In genomic region chr2:28642796-28643195, GRCh38 we compare ENCODE assay signal across 13 cellular contexts.
"Had no signal": no experiment of that assay in that cellular context is flagged by ENCODE, and none has a peak within 500 bp of the region (broad histone marks: within the 10 kb centered on the region; RNA-seq: fewer than 3 reads in every experiment).

No MANE protein-coding gene starts in this region.

- H3K27ac ChIP-seq: WERI-Rb-1 had no signal

- H3K4me3 ChIP-seq: ovary, skin epidermis, transverse colon had no signal

- H3K27me3 ChIP-seq: ovary, transverse colon had no signal

- DNase-seq: activated CD4-positive, alpha-beta T cell treated with anti-CD3 and anti-CD28 coated beads for 4 hours; activated naive CD4-positive, alpha-beta T cell; caudate nucleus; erythroblast; foreskin fibroblast; head of caudate nucleus; islet precursor cell; left ventricle myocardium superior; T-cell; transverse colon; WERI-Rb-1 had no signal

- H3K9me3 ChIP-seq: ovary, transverse colon had no signal

- H3K36me3 ChIP-seq: ovary, transverse colon, WERI-Rb-1 had no signal
